ENCODE assay signal across 23 cellular contexts in the genomic region with DNA sequence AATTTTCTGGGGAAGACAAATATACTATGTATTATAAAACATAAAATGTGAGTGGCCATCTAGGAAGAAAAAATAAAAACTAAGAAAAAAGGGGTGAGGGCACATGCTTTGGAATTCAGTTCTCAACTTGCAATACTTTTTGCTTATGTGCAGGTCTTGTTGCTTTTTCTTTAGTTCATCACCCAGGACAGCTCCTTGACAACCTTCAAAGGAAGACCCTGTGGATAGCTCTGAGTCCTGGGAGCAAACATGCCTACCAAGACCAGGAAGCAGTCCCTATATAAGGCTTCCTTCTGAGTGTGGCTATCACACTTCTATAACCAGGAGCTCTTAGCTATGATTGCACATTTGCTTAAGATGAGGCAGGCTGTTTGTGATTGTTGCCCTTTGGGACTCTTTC.
"Had no signal": no experiment of that assay in that cellular context is flagged by ENCODE, and none has a peak within 500 bp of the region (broad histone marks: within the 10 kb centered on the region; RNA-seq: fewer than 3 reads in every experiment).

No MANE protein-coding gene starts in this region.

- H3K27ac ChIP-seq: colonic mucosa, heart left ventricle, left ventricle myocardium inferior, lower lobe of right lung, pancreas, stomach had no signal

- ATAC-seq: heart left ventricle, lower lobe of right lung, pancreas, right cardiac atrium had no signal

- H3K36me3 ChIP-seq: colonic mucosa, heart left ventricle, left ventricle myocardium inferior, lower lobe of right lung, pancreas, stomach had no signal

- H3K9me3 ChIP-seq: colonic mucosa, heart left ventricle, left ventricle myocardium inferior, lower lobe of right lung, pancreas, stomach had no signal

- DNase-seq: colonic mucosa; effector CD4-positive, alpha-beta T cell; endodermal cell; erythroblast; foreskin melanocyte; heart left ventricle; hippocampal formation; immature natural killer cell; left ventricle myocardium inferior; lower lobe of right lung; midbrain; naive B cell; occipital lobe; pancreas; right cardiac atrium; small intestine; stimulated activated CD4-positive, alpha-beta T cell treated with anti-CD3 and anti-CD28 coated beads, Interleukin-12 subunit alpha, Interleukin-12 subunit beta, amount 100 ng/mL, for 4 hours; stimulated activated naive CD4-positive, alpha-beta T cell; stomach; substantia nigra; trophoblast cell had no signal

- H3K27me3 ChIP-seq: colonic mucosa, pancreas, stomach had no signal

- FAIRE-seq: endothelial cell of umbilical vein, keratinocyte, pancreas, small intestine had no signal

- H3K4me3 ChIP-seq: colonic mucosa, heart left ventricle, left ventricle myocardium inferior, lower lobe of right lung, pancreas, stomach had no signal

- H3K4me1 ChIP-seq: colonic mucosa, heart left ventricle, left ventricle myocardium inferior, lower lobe of right lung, pancreas, stomach had no signal
